15 cellular contexts compared by ENCODE assay signal in the genomic region with DNA sequence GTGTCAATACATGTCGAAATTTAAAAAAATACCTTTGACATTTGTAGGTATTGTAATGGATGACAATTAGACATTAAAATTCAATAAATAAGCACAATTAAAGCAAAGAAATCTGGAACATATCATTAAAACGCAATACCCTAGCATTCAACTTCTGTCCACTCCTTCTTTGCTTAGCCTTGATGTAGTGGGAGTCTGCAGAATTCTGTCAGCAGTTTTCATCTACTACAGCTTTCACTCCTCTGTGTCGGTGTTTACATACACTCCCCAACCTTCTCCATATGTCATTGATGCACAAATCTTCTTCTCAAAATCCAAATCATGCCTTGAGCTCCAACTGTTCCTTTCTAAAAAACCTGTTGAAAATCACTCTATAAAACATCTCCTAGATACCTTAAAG.
DNase-seq lines count a peak whose midpoint lies in the region; ATAC-seq, FAIRE-seq and TF ChIP-seq lines count a peak whose summit lies in the region.
"Had no signal": no experiment of that assay in that cellular context is flagged by ENCODE, and none has a peak within 500 bp of the region (broad histone marks: within the 10 kb centered on the region; RNA-seq: fewer than 3 reads in every experiment).

No MANE protein-coding gene starts in this region.

- no peaks in the 10 kb centered on the region for H3F3A ChIP-seq in neural progenitor cell (ENCODE audit: low read depth)

- H3K36me3 ChIP-seq in heart left ventricle (no peaks in the 10 kb centered on the region), neural progenitor cell (no peaks in the 10 kb centered on the region)
- H3K36me3 ChIP-seq: BLaER1 treated with 17β-estradiol and CSF1 and Interleukin-3, amounts not matched to agents 10 nM and 100 nM had no signal

- peak overlapping the region in 8 of 12 donors; percentile 44 to 84 (median 74) for H3K27ac ChIP-seq in heart left ventricle
- H3K27ac ChIP-seq in neural progenitor cell = no peak overlapping the region
- H3K27ac ChIP-seq: BLaER1 treated with 17β-estradiol and CSF1 and Interleukin-3, amounts not matched to agents 10 nM and 100 nM had no signal

- peak overlapping the region in 5 of 12 donors; percentile 5 to 35 (median 21) for H3K4me3 ChIP-seq in heart left ventricle
- H3K4me3 ChIP-seq in neural progenitor cell = no peak overlapping the region
- H3K4me3 ChIP-seq: BLaER1 treated with 17β-estradiol and CSF1 and Interleukin-3, amounts not matched to agents 10 nM and 100 nM; GM23338 had no signal

- H3K9me3 Mint-ChIP-seq in neural progenitor cell = no peaks in the 10 kb centered on the region
- H3K9me3 Mint-ChIP-seq: GM23338 had no signal

- H3K9ac ChIP-seq in neural progenitor cell = no peak overlapping the region
- H3K9ac ChIP-seq: BLaER1 treated with 17β-estradiol and CSF1 and Interleukin-3, amounts not matched to agents 10 nM and 100 nM had no signal

- H3K9me3 ChIP-seq in heart left ventricle (peaks cover 0 to 13% (median 0%) of the 10 kb centered on the region in 12 donors), neural progenitor cell (ENCODE audit: low read depth) (no peaks in the 10 kb centered on the region)

- no peak for TF ChIP-seq POLR2A in heart left ventricle (IDR thresholded peaks at IDR 0.05)

- TF ChIP-seq CTCF in heart left ventricle (IDR thresholded peaks at IDR 0.05) (no peak), D721Med (IDR thresholded peaks at IDR 0.05; ENCODE audit: insufficient read depth, missing control alignments) (no peak), neural progenitor cell (IDR thresholded peaks at IDR 0.05) (no peak)

- ATAC-seq in heart left ventricle = peak in 2 of 4 donors; percentile 53 to 58
- ATAC-seq: GM23338 had no signal

- H3K27me3 ChIP-seq in heart left ventricle (no peaks in the 10 kb centered on the region), neural progenitor cell (no peaks in the 10 kb centered on the region)
- H3K27me3 ChIP-seq: BLaER1 treated with 17β-estradiol and CSF1 and Interleukin-3, amounts not matched to agents 10 nM and 100 nM had no signal

- no peaks in the 10 kb centered on the region for H3K36me3 Mint-ChIP-seq in neural progenitor cell
- H3K36me3 Mint-ChIP-seq: CD8-positive, alpha-beta memory T cell had no signal

- H3K4me1 ChIP-seq in heart left ventricle (peaks cover 0 to 2% (median 0%) of the 10 kb centered on the region in 12 donors), neural progenitor cell (peaks cover 3% of the 10 kb centered on the region)
- H3K4me1 ChIP-seq: BLaER1 treated with 17β-estradiol and CSF1 and Interleukin-3, amounts not matched to agents 10 nM and 100 nM had no signal

- intact Hi-C loops in heart left ventricle (cut with DNase I) (loop anchor here in 1 of 10 donors (5.0 kb wide), 1 partner anchor 45 kb away; no protein-coding TSS in a partner anchor), cardiac septum (cut with DNase I) (no loop called here)

- DNase-seq in heart left ventricle = no peak
- no peak for DNase-seq in cardiac septum (ENCODE audit: low spot score)
- DNase-seq in D721Med (ENCODE audit: insufficient read length, low spot score) = no peak
- peak; percentile 17 for DNase-seq in NCI-H82 (lab: John Stamatoyannopoulos, UW)
- no peak for DNase-seq in neural progenitor cell (ENCODE audit: low spot score)
- no peak for DNase-seq in pons (ENCODE audit: low spot score)
- DNase-seq: CD8-positive, alpha-beta memory T cell; COR-L47; HCEC 1CT had no signal

- H2AFZ ChIP-seq in neural progenitor cell (replicated peaks) = peak overlapping the region; percentile 57
- H2AFZ ChIP-seq: GM23338 had no signal

- peak; percentile 91 for FAIRE-seq in D721Med (lab: Jason Lieb, UNC)
- FAIRE-seq: GM12891, GM19239, H54 had no signal

- H3K27me3 Mint-ChIP-seq in neural progenitor cell (ENCODE audit: insufficient read depth, low read depth) = no peaks in the 10 kb centered on the region
- H3K27me3 Mint-ChIP-seq: B cell; CD8-positive, alpha-beta memory T cell had no signal

- H3K27ac Mint-ChIP-seq in neural progenitor cell = no peak overlapping the region
- H3K27ac Mint-ChIP-seq: B cell; CD8-positive, alpha-beta memory T cell; GM23338 had no signal

- 36 to 40% (median 40%) methylated on average over 3 of the region's 3 CpGs for WGBS in heart left ventricle, 4 donors

- H3K4me2 ChIP-seq in neural progenitor cell = no peak overlapping the region
- H3K4me2 ChIP-seq: BLaER1 treated with 17β-estradiol and CSF1 and Interleukin-3, amounts not matched to agents 10 nM and 100 nM; GM23338 had no signal

- no peaks in the 10 kb centered on the region for H3K4me1 Mint-ChIP-seq in neural progenitor cell
- H3K4me1 Mint-ChIP-seq: B cell; CD8-positive, alpha-beta memory T cell; GM23338 had no signal

- H4K20me1 ChIP-seq in neural progenitor cell (ENCODE audit: low read depth) = no peaks in the 10 kb centered on the region
- H4K20me1 ChIP-seq: BLaER1 treated with 17β-estradiol and CSF1 and Interleukin-3, amounts not matched to agents 10 nM and 100 nM had no signal

- no peaks in the 10 kb centered on the region for H3K79me2 ChIP-seq in neural progenitor cell (ENCODE audit: low read depth)

- no peak overlapping the region for H3K4me3 Mint-ChIP-seq in neural progenitor cell
- H3K4me3 Mint-ChIP-seq: B cell; CD8-positive, alpha-beta memory T cell; GM23338 had no signal
